ENCODE assay signal across 26 cellular contexts in the genomic region with DNA sequence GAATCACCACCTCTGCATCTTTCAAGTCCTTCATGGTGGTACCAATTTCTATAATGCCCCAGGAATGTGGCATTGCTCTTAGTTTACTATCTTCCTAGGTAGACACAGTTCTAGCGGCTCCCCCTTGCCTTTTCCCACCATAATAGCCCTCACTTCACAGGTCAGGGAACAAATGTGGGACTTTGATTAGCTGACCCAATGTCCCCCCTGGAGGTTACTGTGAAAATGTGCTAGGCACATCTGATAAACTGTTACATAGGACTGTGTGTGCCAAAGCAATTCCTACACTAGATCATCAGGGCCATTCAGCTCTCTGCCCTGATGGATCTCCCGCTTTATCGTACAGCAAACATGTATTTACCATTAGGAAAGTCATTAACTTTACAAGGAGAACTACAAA.
"Had no signal": no experiment of that assay in that cellular context is flagged by ENCODE, and none has a peak within 500 bp of the region (broad histone marks: within the 10 kb centered on the region; RNA-seq: fewer than 3 reads in every experiment).

No MANE protein-coding gene starts in this region.

- H3K4me1 Mint-ChIP-seq: activated CD4-positive, alpha-beta memory T cell treated with anti-CD3 and anti-CD28 coated beads, Interleukin-2, amount 10 ng/mL, durations not matched to agents 7 days and 5 days; activated CD4-positive, alpha-beta T cell treated with anti-CD3 and anti-CD28 coated beads, Interleukin-2, amount 10 ng/mL, durations not matched to agents 7 days and 5 days; activated naive CD4-positive, alpha-beta T cell treated with anti-CD3 and anti-CD28 coated beads, Interleukin-2, amount 10 ng/mL, durations not matched to agents 7 days and 5 days; activated naive CD8-positive, alpha-beta T cell treated with anti-CD3 and anti-CD28 coated beads for 36 hours had no signal

- H3K36me3 Mint-ChIP-seq: activated naive CD4-positive, alpha-beta T cell treated with anti-CD3 and anti-CD28 coated beads, Interleukin-2, amount 10 ng/mL, durations not matched to agents 7 days and 5 days; activated naive CD8-positive, alpha-beta T cell treated with anti-CD3 and anti-CD28 coated beads for 36 hours had no signal

- ATAC-seq: Panc1, Right ventricle myocardium inferior had no signal

- H3K9me3 Mint-ChIP-seq: activated CD4-positive, alpha-beta T cell treated with anti-CD3 and anti-CD28 coated beads, Interleukin-2, amount 10 ng/mL, durations not matched to agents 7 days and 5 days had no signal

- H3K9me3 ChIP-seq: MG63 had no signal

- H3K4me3 Mint-ChIP-seq: activated CD4-positive, alpha-beta memory T cell treated with anti-CD3 and anti-CD28 coated beads, Interleukin-2, amount 10 ng/mL, durations not matched to agents 7 days and 5 days; activated CD4-positive, alpha-beta T cell treated with anti-CD3 and anti-CD28 coated beads, Interleukin-2, amount 10 ng/mL, durations not matched to agents 7 days and 5 days; activated naive CD4-positive, alpha-beta T cell treated with anti-CD3 and anti-CD28 coated beads, Interleukin-2, amount 10 ng/mL, durations not matched to agents 7 days and 5 days; activated naive CD8-positive, alpha-beta T cell treated with anti-CD3 and anti-CD28 coated beads for 36 hours; T-helper 1 cell treated with Interleukin-12 subunit alpha and Interleukin-12 subunit beta and Interleukin-4 antibody, amounts not matched to agents 30 μg/mL and 1 μg/mL, for 36 hours had no signal

- H3K27me3 Mint-ChIP-seq: activated CD4-positive, alpha-beta memory T cell treated with anti-CD3 and anti-CD28 coated beads, Interleukin-2, amount 10 ng/mL, durations not matched to agents 7 days and 5 days; activated CD4-positive, alpha-beta T cell treated with anti-CD3 and anti-CD28 coated beads, Interleukin-2, amount 10 ng/mL, durations not matched to agents 7 days and 5 days; activated naive CD4-positive, alpha-beta T cell treated with anti-CD3 and anti-CD28 coated beads, Interleukin-2, amount 10 ng/mL, durations not matched to agents 7 days and 5 days; activated naive CD8-positive, alpha-beta T cell treated with anti-CD3 and anti-CD28 coated beads for 36 hours had no signal

- H3K4me3 ChIP-seq: MG63 had no signal

- H3K36me3 ChIP-seq: MG63 had no signal

- H3K27ac Mint-ChIP-seq: activated CD4-positive, alpha-beta memory T cell treated with anti-CD3 and anti-CD28 coated beads, Interleukin-2, amount 10 ng/mL, durations not matched to agents 7 days and 5 days; activated CD4-positive, alpha-beta T cell treated with anti-CD3 and anti-CD28 coated beads, Interleukin-2, amount 10 ng/mL, durations not matched to agents 7 days and 5 days; activated naive CD4-positive, alpha-beta T cell treated with anti-CD3 and anti-CD28 coated beads, Interleukin-2, amount 10 ng/mL, durations not matched to agents 7 days and 5 days; activated naive CD8-positive, alpha-beta T cell treated with anti-CD3 and anti-CD28 coated beads for 36 hours; activated T-helper 2 cell treated with anti-CD3 and anti-CD28 coated beads, Interferon-gamma antibody, Interleukin-2, Interleukin-4, amounts not matched to agents 10 μg/mL and 5 μg/mL and 100 μg/mL, durations not matched to agents 14 hours and 24 hours and 36 hours; T-helper 1 cell treated with Interleukin-12 subunit alpha and Interleukin-12 subunit beta and Interleukin-4 antibody, amounts not matched to agents 30 μg/mL and 1 μg/mL, for 36 hours had no signal

- DNase-seq: activated CD4-positive, alpha-beta memory T cell treated with anti-CD3 and anti-CD28 coated beads, Interleukin-2, amount 10 ng/mL, durations not matched to agents 7 days and 5 days; activated CD4-positive, alpha-beta T cell treated with anti-CD3 and anti-CD28 coated beads, Interleukin-2, amount 10 ng/mL, durations not matched to agents 7 days and 5 days; activated CD4-positive, CD25-positive, alpha-beta regulatory T cell; activated gamma-delta T cell treated with Interleukin-2 at 50 U/mL for 16 hours; activated naive CD4-positive, alpha-beta T cell treated with anti-CD3 and anti-CD28 coated beads, Interleukin-2, amount 10 ng/mL, durations not matched to agents 7 days and 5 days; activated naive CD8-positive, alpha-beta T cell treated with anti-CD3 and anti-CD28 coated beads for 36 hours; activated T-cell treated with anti-CD3 and anti-CD28 coated beads for 4 hours; activated T-cell treated with anti-CD3 and anti-CD28 coated beads, Interleukin-2, amount 50 U/mL, for 48 hours; cerebellar nuclear complex; MG63; MV-4-11; NCI-H1092 treated with DMSO at 0.1 percent for 48 hours; NCI-H1417 treated with DMSO at 0.1 percent for 48 hours; NCI-H1694; NCI-H2029; NCI-H2107; NCI-H345; NCI-H510A treated with DMSO at 0.1 percent for 48 hours; NCI-H69; NK-92 treated with Interleukin-12 subunit alpha and Interleukin-12 subunit beta, amount 100 ng/mL, for 24 hours; OCI-M1; RPMI8226 had no signal

- H3K27me3 ChIP-seq: MG63 had no signal
